10 cellular contexts compared by ENCODE assay signal in the genomic region with DNA sequence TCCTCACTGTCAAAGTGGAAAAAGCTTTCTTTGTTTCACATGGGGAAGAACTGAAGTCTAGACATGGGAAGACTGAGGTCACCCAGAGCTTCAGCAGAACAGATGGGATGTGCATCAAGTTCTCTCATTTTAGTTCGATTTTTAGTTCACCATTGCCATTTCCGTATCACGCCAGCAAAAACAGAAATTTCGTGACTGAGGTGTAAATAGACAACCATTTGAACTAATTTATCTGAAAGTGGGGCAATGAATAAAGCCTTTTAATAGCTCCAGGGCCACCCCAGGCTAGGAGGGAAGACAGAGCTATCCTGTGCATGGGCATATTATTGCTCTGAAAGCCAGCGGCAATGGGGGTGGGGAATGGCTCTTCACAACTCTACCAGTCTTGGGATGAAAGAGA.
"Had no signal": no experiment of that assay in that cellular context is flagged by ENCODE, and none has a peak within 500 bp of the region (broad histone marks: within the 10 kb centered on the region; RNA-seq: fewer than 3 reads in every experiment).

No MANE protein-coding gene starts in this region.

- DNase-seq: KBM-7, NCI-H1092, NCI-H1417 treated with DMSO at 0.1 percent for 48 hours, NCI-H1694 treated with DMSO at 0.1 percent for 48 hours, NCI-H2107, NCI-H2227 treated with DMSO at 0.1 percent for 48 hours, NCI-H524, NCI-H526 treated with DMSO at 0.1 percent for 48 hours, SHP77 had no signal

- H3K27ac ChIP-seq: RWPE1 had no signal
